Comparison of ENCODE assay signal across 1 cellular context in the genomic region with DNA sequence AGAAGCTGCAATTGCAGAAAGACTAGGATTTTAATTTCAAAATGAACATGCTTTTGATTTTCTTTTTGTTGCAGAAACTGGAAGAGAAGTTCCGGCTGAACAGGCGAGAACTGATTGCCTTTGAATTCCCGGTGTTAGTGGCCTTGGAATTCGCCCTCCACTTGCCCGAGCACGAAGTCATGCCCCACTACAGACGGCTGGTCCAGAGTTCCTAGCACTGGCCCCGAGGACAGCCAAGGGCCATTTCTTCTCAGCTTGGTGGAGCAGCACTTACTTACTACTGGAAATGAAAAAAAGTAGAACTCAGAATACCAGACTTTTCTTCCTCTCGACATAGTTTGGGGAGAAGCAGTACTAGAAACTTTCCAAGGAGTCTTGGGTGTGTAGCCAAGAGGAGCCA.
TF ChIP-seq lines count a peak whose summit lies in the region.

No MANE protein-coding gene starts in this region.

TF ChIP-seq in HepG2, 621 proteins besides CTCF, POLR2A, EP300 and RAD21 (continued from another document and continues in another):
- TF ChIP-seq, protein P1, sequence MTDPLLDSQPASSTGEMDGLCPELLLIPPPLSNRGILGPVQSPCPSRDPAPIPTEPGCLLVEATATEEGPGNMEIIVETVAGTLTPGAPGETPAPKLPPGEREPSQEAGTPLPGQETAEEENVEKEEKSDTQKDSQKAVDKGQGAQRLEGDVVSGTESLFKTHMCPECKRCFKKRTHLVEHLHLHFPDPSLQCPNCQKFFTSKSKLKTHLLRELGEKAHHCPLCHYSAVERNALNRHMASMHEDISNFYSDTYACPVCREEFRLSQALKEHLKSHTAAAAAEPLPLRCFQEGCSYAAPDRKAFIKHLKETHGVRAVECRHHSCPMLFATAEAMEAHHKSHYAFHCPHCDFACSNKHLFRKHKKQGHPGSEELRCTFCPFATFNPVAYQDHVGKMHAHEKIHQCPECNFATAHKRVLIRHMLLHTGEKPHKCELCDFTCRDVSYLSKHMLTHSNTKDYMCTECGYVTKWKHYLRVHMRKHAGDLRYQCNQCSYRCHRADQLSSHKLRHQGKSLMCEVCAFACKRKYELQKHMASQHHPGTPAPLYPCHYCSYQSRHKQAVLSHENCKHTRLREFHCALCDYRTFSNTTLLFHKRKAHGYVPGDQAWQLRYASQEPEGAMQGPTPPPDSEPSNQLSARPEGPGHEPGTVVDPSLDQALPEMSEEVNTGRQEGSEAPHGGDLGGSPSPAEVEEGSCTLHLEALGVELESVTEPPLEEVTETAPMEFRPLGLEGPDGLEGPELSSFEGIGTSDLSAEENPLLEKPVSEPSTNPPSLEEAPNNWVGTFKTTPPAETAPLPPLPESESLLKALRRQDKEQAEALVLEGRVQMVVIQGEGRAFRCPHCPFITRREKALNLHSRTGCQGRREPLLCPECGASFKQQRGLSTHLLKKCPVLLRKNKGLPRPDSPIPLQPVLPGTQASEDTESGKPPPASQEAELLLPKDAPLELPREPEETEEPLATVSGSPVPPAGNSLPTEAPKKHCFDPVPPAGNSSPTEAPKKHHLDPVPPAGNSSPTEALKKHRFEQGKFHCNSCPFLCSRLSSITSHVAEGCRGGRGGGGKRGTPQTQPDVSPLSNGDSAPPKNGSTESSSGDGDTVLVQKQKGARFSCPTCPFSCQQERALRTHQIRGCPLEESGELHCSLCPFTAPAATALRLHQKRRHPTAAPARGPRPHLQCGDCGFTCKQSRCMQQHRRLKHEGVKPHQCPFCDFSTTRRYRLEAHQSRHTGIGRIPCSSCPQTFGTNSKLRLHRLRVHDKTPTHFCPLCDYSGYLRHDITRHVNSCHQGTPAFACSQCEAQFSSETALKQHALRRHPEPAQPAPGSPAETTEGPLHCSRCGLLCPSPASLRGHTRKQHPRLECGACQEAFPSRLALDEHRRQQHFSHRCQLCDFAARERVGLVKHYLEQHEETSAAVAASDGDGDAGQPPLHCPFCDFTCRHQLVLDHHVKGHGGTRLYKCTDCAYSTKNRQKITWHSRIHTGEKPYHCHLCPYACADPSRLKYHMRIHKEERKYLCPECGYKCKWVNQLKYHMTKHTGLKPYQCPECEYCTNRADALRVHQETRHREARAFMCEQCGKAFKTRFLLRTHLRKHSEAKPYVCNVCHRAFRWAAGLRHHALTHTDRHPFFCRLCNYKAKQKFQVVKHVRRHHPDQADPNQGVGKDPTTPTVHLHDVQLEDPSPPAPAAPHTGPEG (CRISPR knock-in tag; IDR thresholded peaks at IDR 0.05), result no peak
- peak; percentile 41; the same call in 1 of the 2 replicates for TF ChIP-seq MIXL1 (CRISPR knock-in tag; IDR thresholded peaks at IDR 0.05)
- TF ChIP-seq AGO1 (IDR thresholded peaks at IDR 0.05; ENCODE audit: low read depth, low read length, poor library complexity, severe bottlenecking), result no peak
- TF ChIP-seq TRAFD1 (CRISPR knock-in tag; IDR thresholded peaks at IDR 0.05; ENCODE audit: borderline replicate concordance), result no peak
- no peak for TF ChIP-seq TSC22D2 (CRISPR knock-in tag; IDR thresholded peaks at IDR 0.05; ENCODE audit: borderline replicate concordance)
- 0 out of 2 replicates have a peak, but pooled peaks have one; percentile 23 for TF ChIP-seq PHF21A (CRISPR knock-in tag; IDR thresholded peaks at IDR 0.05)
- TF ChIP-seq ARID5B (CRISPR knock-in tag; IDR thresholded peaks at IDR 0.05), result peak; percentile 48; the same call in 1 of the 2 replicates
- no peak for TF ChIP-seq SOX5 (CRISPR knock-in tag; IDR thresholded peaks at IDR 0.05; ENCODE audit: borderline replicate concordance)
- no peak for TF ChIP-seq ZNF430 (CRISPR knock-in tag; IDR thresholded peaks at IDR 0.05)
- TF ChIP-seq MED1 (CRISPR knock-in tag; IDR thresholded peaks at IDR 0.05), result 0 out of 2 replicates have a peak, but pooled peaks have one; percentile 27
- TF ChIP-seq ZNF12 (CRISPR knock-in tag; IDR thresholded peaks at IDR 0.05), result peak; percentile 94
- TF ChIP-seq ZNF563 (CRISPR knock-in tag; IDR thresholded peaks at IDR 0.05), result no peak
- peak; percentile 61 for TF ChIP-seq ZNF687 (CRISPR knock-in tag; IDR thresholded peaks at IDR 0.05)
- TF ChIP-seq ZXDC (CRISPR knock-in tag; IDR thresholded peaks at IDR 0.05), result no peak
- no peak for TF ChIP-seq ZNF773 (CRISPR knock-in tag; IDR thresholded peaks at IDR 0.05; ENCODE audit: borderline replicate concordance)
- no peak for TF ChIP-seq RELA (CRISPR knock-in tag; IDR thresholded peaks at IDR 0.05)
- TF ChIP-seq ZNF556 (CRISPR knock-in tag; IDR thresholded peaks at IDR 0.05; ENCODE audit: borderline replicate concordance), result no peak
- TF ChIP-seq, protein P2, sequence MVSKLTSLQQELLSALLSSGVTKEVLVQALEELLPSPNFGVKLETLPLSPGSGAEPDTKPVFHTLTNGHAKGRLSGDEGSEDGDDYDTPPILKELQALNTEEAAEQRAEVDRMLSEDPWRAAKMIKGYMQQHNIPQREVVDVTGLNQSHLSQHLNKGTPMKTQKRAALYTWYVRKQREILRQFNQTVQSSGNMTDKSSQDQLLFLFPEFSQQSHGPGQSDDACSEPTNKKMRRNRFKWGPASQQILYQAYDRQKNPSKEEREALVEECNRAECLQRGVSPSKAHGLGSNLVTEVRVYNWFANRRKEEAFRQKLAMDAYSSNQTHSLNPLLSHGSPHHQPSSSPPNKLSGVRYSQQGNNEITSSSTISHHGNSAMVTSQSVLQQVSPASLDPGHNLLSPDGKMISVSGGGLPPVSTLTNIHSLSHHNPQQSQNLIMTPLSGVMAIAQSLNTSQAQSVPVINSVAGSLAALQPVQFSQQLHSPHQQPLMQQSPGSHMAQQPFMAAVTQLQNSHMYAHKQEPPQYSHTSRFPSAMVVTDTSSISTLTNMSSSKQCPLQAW (CRISPR knock-in tag; IDR thresholded peaks at IDR 0.05), result 0 out of 2 replicates have a peak, but pooled peaks have one; percentile 52
- TF ChIP-seq ZNF501 (CRISPR knock-in tag; IDR thresholded peaks at IDR 0.05), result peak; percentile 35; the same call in 1 of the 2 replicates
- TF ChIP-seq STAT5B (CRISPR knock-in tag; IDR thresholded peaks at IDR 0.05), result no peak
- no peak for TF ChIP-seq RBAK (CRISPR knock-in tag; IDR thresholded peaks at IDR 0.05)
- peak; percentile 21; the same call in 1 of the 2 replicates for TF ChIP-seq TCF7 (IDR thresholded peaks at IDR 0.05; ENCODE audit: low read depth)
- no peak for TF ChIP-seq ZNF207 (IDR thresholded peaks at IDR 0.05; ENCODE audit: borderline replicate concordance)
- TF ChIP-seq ESRRA (CRISPR knock-in tag; IDR thresholded peaks at IDR 0.05; ENCODE audit: low read depth), result 0 out of 2 replicates have a peak, but pooled peaks have one; percentile 30
- TF ChIP-seq, protein P3, sequence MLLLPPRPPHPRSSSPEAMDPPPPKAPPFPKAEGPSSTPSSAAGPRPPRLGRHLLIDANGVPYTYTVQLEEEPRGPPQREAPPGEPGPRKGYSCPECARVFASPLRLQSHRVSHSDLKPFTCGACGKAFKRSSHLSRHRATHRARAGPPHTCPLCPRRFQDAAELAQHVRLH (CRISPR knock-in tag; IDR thresholded peaks at IDR 0.05; ENCODE audit: borderline replicate concordance, low read depth), result no peak
- TF ChIP-seq CERS6 (CRISPR knock-in tag; IDR thresholded peaks at IDR 0.05), result no peak
- TF ChIP-seq ATF1 (CRISPR knock-in tag; IDR thresholded peaks at IDR 0.05), result no peak
- no peak for TF ChIP-seq NR2F6 (IDR thresholded peaks at IDR 0.05)
- no peak for TF ChIP-seq NR2F6 (CRISPR knock-in tag; IDR thresholded peaks at IDR 0.05)
- peak; percentile 71 for TF ChIP-seq SALL1 (CRISPR knock-in tag; IDR thresholded peaks at IDR 0.05)
- TF ChIP-seq ZNF607 (CRISPR knock-in tag; IDR thresholded peaks at IDR 0.05; ENCODE audit: borderline replicate concordance), result peak; percentile 59; the same call in 1 of the 2 replicates
- no peak for TF ChIP-seq ZSCAN22 (CRISPR knock-in tag; IDR thresholded peaks at IDR 0.05)
- 0 out of 2 replicates have a peak, but pooled peaks have one; percentile 26 for TF ChIP-seq GATAD2A (CRISPR knock-in tag; IDR thresholded peaks at IDR 0.05)
- TF ChIP-seq, protein P4, sequence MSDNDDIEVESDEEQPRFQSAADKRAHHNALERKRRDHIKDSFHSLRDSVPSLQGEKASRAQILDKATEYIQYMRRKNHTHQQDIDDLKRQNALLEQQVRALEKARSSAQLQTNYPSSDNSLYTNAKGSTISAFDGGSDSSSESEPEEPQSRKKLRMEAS (IDR thresholded peaks at IDR 0.05), result no peak
- TF ChIP-seq THYN1 (CRISPR knock-in tag; IDR thresholded peaks at IDR 0.05; ENCODE audit: borderline replicate concordance, low read depth), result no peak
- TF ChIP-seq HDAC2 (CRISPR knock-in tag; IDR thresholded peaks at IDR 0.05), result no peak
